19 cellular contexts compared by ENCODE assay signal in genomic region chrX:24934279-24934678, GRCh38.
DNase-seq lines count a peak whose midpoint lies in the region; ATAC-seq, FAIRE-seq and TF ChIP-seq lines count a peak whose summit lies in the region.
"Had no signal": no experiment of that assay in that cellular context is flagged by ENCODE, and none has a peak within 500 bp of the region (broad histone marks: within the 10 kb centered on the region; RNA-seq: fewer than 3 reads in every experiment).

No MANE protein-coding gene starts in this region.

- no peaks in the 10 kb centered on the region for H3K27me3 ChIP-seq in vagina

- no peaks in the 10 kb centered on the region for H3K36me3 ChIP-seq in vagina

- H3K27ac ChIP-seq in vagina, result no peak overlapping the region
- H3K27ac ChIP-seq: BLaER1 treated with 17β-estradiol and CSF1 and Interleukin-3, amounts not matched to agents 10 nM and 100 nM had no signal

- FAIRE-seq in GM19239 (lab: Jason Lieb, UNC), result peak; percentile 4
- FAIRE-seq: GM12878, H54, HTR-8/SVneo, K562 had no signal

- TF ChIP-seq POLR2A in vagina (IDR thresholded peaks at IDR 0.05), result no peak

- no peaks in the 10 kb centered on the region for H3K9me3 ChIP-seq in vagina
- H3K9me3 ChIP-seq: BLaER1 treated with 17β-estradiol and CSF1 and Interleukin-3, amounts not matched to agents 10 nM and 100 nM had no signal

- H3K4me3 ChIP-seq in vagina, result no peak overlapping the region
- H3K4me3 ChIP-seq: BLaER1 treated with 17β-estradiol and CSF1 and Interleukin-3, amounts not matched to agents 10 nM and 100 nM; GM12878; GM23338; K562 had no signal

- DNase-seq in ELF-1 (ENCODE audit: low read depth, low spot score), result peak; percentile 52
- DNase-seq in GM19239 (ENCODE audit: insufficient read length, low spot score), result no peak
- no peak for DNase-seq in vagina (ENCODE audit: extremely low spot score in 2 of 2)
- no peak for DNase-seq in NCI-H69 (lab: John Stamatoyannopoulos, UW)
- no peak for DNase-seq in Kasumi-1 (lab: John Stamatoyannopoulos, UW)
- DNase-seq: 8988T; Calu3; CD8-positive, alpha-beta T cell; DMS79 treated with DMSO at 0.1 percent for 48 hours; HCEC 1CT; IMR-90 had no signal

- H3K4me1 ChIP-seq in vagina, result no peaks in the 10 kb centered on the region
- H3K4me1 ChIP-seq: BLaER1 treated with 17β-estradiol and CSF1 and Interleukin-3, amounts not matched to agents 10 nM and 100 nM had no signal

- intact Hi-C loops in vagina (cut with DNase I), result no loop called here

- ATAC-seq in HG02870 (IDR thresholded peaks at IDR 0.05; ENCODE audit: unreplicated experiment) (peak; percentile 59), HG02678 (IDR thresholded peaks at IDR 0.05; ENCODE audit: unreplicated experiment) (no peak)
- ATAC-seq: CD8-positive, alpha-beta T cell; GM12878; GM23338; K562 had no signal

- TF ChIP-seq CTCF in vagina (IDR thresholded peaks at IDR 0.05), result no peak
